In genomic region chr2:174730530-174731018, GRCh38 we compare ENCODE assay signal across 1 cellular context.
TF ChIP-seq lines count a peak whose summit lies in the region.

No MANE protein-coding gene starts in this region.

TF ChIP-seq in SK-N-SH, 30 proteins besides CTCF, POLR2A, EP300 and RAD21 (continued from another document):
- TF ChIP-seq REST (IDR thresholded peaks at IDR 0.05; ENCODE audit: low read depth, low read length) = no peak
